Comparison of ENCODE assay signal across 30 cellular contexts in the genomic region with DNA sequence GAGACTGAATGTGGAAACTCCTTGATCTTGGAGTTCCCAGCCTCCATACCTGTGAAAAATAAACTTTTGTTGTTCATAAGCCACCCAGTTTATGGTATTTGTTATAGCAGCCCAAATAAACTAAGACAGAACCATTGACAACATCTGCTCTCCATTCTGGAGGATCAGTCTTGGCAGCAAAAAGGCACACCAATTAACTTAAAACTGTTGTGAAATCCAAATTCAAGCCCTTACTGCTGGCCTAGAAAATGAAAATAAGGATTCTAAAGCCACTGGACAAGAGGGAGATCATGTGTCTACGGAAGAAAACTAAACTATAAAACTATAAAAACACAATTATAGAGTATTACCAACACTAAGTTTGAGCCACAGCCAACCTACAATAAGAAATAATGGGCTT.
"Had no signal": no experiment of that assay in that cellular context is flagged by ENCODE, and none has a peak within 500 bp of the region (broad histone marks: within the 10 kb centered on the region; RNA-seq: fewer than 3 reads in every experiment).

No MANE protein-coding gene starts in this region.

- H3K36me3 Mint-ChIP-seq: activated naive CD4-positive, alpha-beta T cell treated with anti-CD3 and anti-CD28 coated beads, Interleukin-2, amount 10 ng/mL, durations not matched to agents 7 days and 5 days; activated naive CD8-positive, alpha-beta T cell treated with anti-CD3 and anti-CD28 coated beads for 36 hours; IgD-negative memory B cell had no signal

- H3K4me3 Mint-ChIP-seq: activated CD4-positive, alpha-beta T cell treated with anti-CD3 and anti-CD28 coated beads for 36 hours; activated CD8-positive, alpha-beta T cell treated with anti-CD3 and anti-CD28 coated beads for 36 hours; activated naive CD4-positive, alpha-beta T cell treated with anti-CD3 and anti-CD28 coated beads, Interleukin-2, amount 10 ng/mL, durations not matched to agents 7 days and 5 days; activated naive CD8-positive, alpha-beta T cell treated with anti-CD3 and anti-CD28 coated beads for 36 hours; activated T-cell treated with anti-CD3 and anti-CD28 coated beads, Interleukin-2, amount 50 U/mL, for 72 hours; IgD-negative memory B cell had no signal

- ATAC-seq: activated CD4-positive, alpha-beta T cell treated with anti-CD3 and anti-CD28 coated beads for 36 hours; activated CD8-positive, alpha-beta T cell treated with anti-CD3 and anti-CD28 coated beads for 36 hours; activated T-cell treated with anti-CD3 and anti-CD28 coated beads, Interleukin-2, amount 50 U/mL, for 72 hours; body of pancreas had no signal

- H3K27ac ChIP-seq: adrenal gland, body of pancreas, Peyer's patch, RWPE1, SJCRH30, WERI-Rb-1 had no signal

- H3K4me1 ChIP-seq: adrenal gland, body of pancreas, Peyer's patch, SJCRH30 had no signal

- H3K27me3 ChIP-seq: adrenal gland, body of pancreas, Peyer's patch, SJCRH30 had no signal

- H3K9ac ChIP-seq: SK-N-SH had no signal

- DNase-seq: activated CD4-positive, alpha-beta T cell treated with anti-CD3 and anti-CD28 coated beads for 36 hours; activated CD4-positive, alpha-beta T cell treated with anti-CD3 and anti-CD28 coated beads, Interleukin-2, amount 50 U/mL, for 1 hour; activated CD8-positive, alpha-beta memory T cell treated with anti-CD3 and anti-CD28 coated beads, Interleukin-2, amount 50 U/mL, for 4 hours; activated CD8-positive, alpha-beta T cell treated with anti-CD3 and anti-CD28 coated beads for 36 hours; activated gamma-delta T cell treated with Interleukin-2 at 50 U/mL for 16 hours; activated naive CD4-positive, alpha-beta T cell treated with anti-CD3 and anti-CD28 coated beads, Interleukin-2, amount 10 ng/mL, durations not matched to agents 7 days and 5 days; activated naive CD8-positive, alpha-beta T cell treated with anti-CD3 and anti-CD28 coated beads for 36 hours; activated T-cell treated with anti-CD3 and anti-CD28 coated beads, Interleukin-2, amount 50 U/mL, for 72 hours; adrenal gland; anterior cingulate cortex; body of pancreas; central memory CD4-positive, alpha-beta T cell; KG1; MV-4-11; NCI-H1092 treated with DMSO at 0.1 percent for 48 hours; NCI-H1436 treated with DMSO at 0.1 percent for 48 hours; NCI-H187; NCI-H2081; NCI-H524 treated with DMSO at 0.1 percent for 48 hours; NCI-H774; NK-92 treated with Interleukin-12 subunit alpha and Interleukin-12 subunit beta, amount 100 ng/mL, for 24 hours; Peyer's patch; Right ventricle myocardium superior; SJCRH30; SK-N-SH; T-helper 1 cell; WERI-Rb-1 had no signal

- H3K4me1 Mint-ChIP-seq: activated CD4-positive, alpha-beta T cell treated with anti-CD3 and anti-CD28 coated beads for 36 hours; activated naive CD4-positive, alpha-beta T cell treated with anti-CD3 and anti-CD28 coated beads, Interleukin-2, amount 10 ng/mL, durations not matched to agents 7 days and 5 days; activated naive CD8-positive, alpha-beta T cell treated with anti-CD3 and anti-CD28 coated beads for 36 hours had no signal

- H3K4me2 ChIP-seq: SK-N-SH had no signal

- H3K27me3 Mint-ChIP-seq: activated CD4-positive, alpha-beta T cell treated with anti-CD3 and anti-CD28 coated beads for 36 hours; activated CD8-positive, alpha-beta T cell treated with anti-CD3 and anti-CD28 coated beads for 36 hours; activated naive CD4-positive, alpha-beta T cell treated with anti-CD3 and anti-CD28 coated beads, Interleukin-2, amount 10 ng/mL, durations not matched to agents 7 days and 5 days; activated naive CD8-positive, alpha-beta T cell treated with anti-CD3 and anti-CD28 coated beads for 36 hours; IgD-negative memory B cell had no signal

- H3K9me3 ChIP-seq: adrenal gland, body of pancreas, Peyer's patch, SJCRH30, SK-N-SH had no signal

- H3K9me3 Mint-ChIP-seq: activated CD8-positive, alpha-beta T cell treated with anti-CD3 and anti-CD28 coated beads for 36 hours; activated naive CD4-positive, alpha-beta T cell treated with anti-CD3 and anti-CD28 coated beads, Interleukin-2, amount 10 ng/mL, durations not matched to agents 7 days and 5 days; activated T-helper 2 cell treated with anti-CD3 and anti-CD28 coated beads, Interferon-gamma antibody, Interleukin-2, Interleukin-4, amounts not matched to agents 10 μg/mL and 5 μg/mL and 100 μg/mL, durations not matched to agents 14 hours and 24 hours and 36 hours had no signal

- H3K4me3 ChIP-seq: adrenal gland, body of pancreas, Peyer's patch, SJCRH30 had no signal

- H3K27ac Mint-ChIP-seq: activated CD4-positive, alpha-beta T cell treated with anti-CD3 and anti-CD28 coated beads for 36 hours; activated CD8-positive, alpha-beta T cell treated with anti-CD3 and anti-CD28 coated beads for 36 hours; activated naive CD4-positive, alpha-beta T cell treated with anti-CD3 and anti-CD28 coated beads, Interleukin-2, amount 10 ng/mL, durations not matched to agents 7 days and 5 days; activated naive CD8-positive, alpha-beta T cell treated with anti-CD3 and anti-CD28 coated beads for 36 hours; activated T-cell treated with anti-CD3 and anti-CD28 coated beads, Interleukin-2, amount 50 U/mL, for 72 hours; activated T-helper 2 cell treated with anti-CD3 and anti-CD28 coated beads, Interferon-gamma antibody, Interleukin-2, Interleukin-4, amounts not matched to agents 10 μg/mL and 5 μg/mL and 100 μg/mL, durations not matched to agents 14 hours and 24 hours and 36 hours; IgD-negative memory B cell had no signal

- H3K36me3 ChIP-seq: adrenal gland, Peyer's patch, SJCRH30, WERI-Rb-1 had no signal
